In the genomic region with DNA sequence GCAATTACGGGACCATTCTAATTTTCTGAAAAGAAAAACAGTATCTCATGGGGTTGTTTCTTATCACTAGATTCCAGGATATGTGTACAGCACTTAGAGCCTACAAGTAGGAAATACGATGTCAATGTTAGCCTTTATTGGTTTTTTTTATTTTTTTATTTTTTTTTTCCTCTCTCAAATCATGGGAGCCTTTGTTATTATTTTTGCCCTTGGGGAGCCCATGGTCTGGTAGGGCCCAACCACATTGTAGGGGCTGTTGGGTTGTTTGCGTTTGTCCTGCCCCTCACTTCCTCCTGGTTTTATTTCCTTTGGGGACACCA, we compare ENCODE assay signal across 1 cellular context.
TF ChIP-seq lines count a peak whose summit lies in the region.

No MANE protein-coding gene starts in this region.

TF ChIP-seq in HEK293, 187 proteins besides CTCF, POLR2A, EP300 and RAD21 (continued from another document):
- TF ChIP-seq, protein P1, sequence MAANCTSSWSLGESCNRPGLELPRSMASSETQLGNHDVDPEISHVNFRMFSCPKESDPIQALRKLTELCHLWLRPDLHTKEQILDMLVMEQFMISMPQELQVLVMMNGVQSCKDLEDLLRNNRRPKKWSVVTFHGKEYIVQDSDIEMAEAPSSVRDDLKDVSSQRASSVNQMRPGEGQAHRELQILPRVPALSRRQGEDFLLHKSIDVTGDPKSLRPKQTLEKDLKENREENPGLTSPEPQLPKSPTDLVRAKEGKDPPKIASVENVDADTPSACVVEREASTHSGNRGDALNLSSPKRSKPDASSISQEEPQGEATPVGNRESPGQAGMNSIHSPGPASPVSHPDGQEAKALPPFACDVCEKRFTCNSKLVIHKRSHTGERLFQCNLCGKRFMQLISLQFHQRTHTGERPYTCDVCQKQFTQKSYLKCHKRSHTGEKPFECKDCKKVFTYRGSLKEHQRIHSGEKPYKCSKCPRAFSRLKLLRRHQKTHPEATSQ (tag by site-specific recombination; IDR thresholded peaks at IDR 0.05), result no peak
- TF ChIP-seq IKZF3 (tag by site-specific recombination; IDR thresholded peaks at IDR 0.05) (peak; percentile 58; the same call in 1 of the 2 replicates), ZNF596 (tag by site-specific recombination; IDR thresholded peaks at IDR 0.05) (no peak), ZNF335 (tag by site-specific recombination; conservative IDR thresholded peaks at IDR 0.05) (peak; percentile 67), ZNF391 (tag by site-specific recombination; IDR thresholded peaks at IDR 0.05; ENCODE audit: borderline replicate concordance, low read depth) (no peak), ZNF624 (tag by site-specific recombination; IDR thresholded peaks at IDR 0.05) (no peak), ZNF558 (tag by site-specific recombination; IDR thresholded peaks at IDR 0.05) (0 out of 2 replicates have a peak, but pooled peaks have one; percentile 16), TRIM28 (IDR thresholded peaks at IDR 0.05; ENCODE audit: borderline replicate concordance, low read length) (no peak), ZNF140 (tag by site-specific recombination; IDR thresholded peaks at IDR 0.05) (no peak), MZF1 (tag by site-specific recombination; IDR thresholded peaks at IDR 0.05; ENCODE audit: borderline replicate concordance) (no peak), ZXDB (tag by site-specific recombination; IDR thresholded peaks at IDR 0.05) (0 out of 2 replicates have a peak, but pooled peaks have one; percentile 42), MYNN (tag by site-specific recombination; IDR thresholded peaks at IDR 0.05; ENCODE audit: borderline replicate concordance) (no peak), KLF16 (tag by site-specific recombination; IDR thresholded peaks at IDR 0.05) (peak; percentile 12; the same call in 1 of the 2 replicates), ZNF76 (tag by site-specific recombination; IDR thresholded peaks at IDR 0.05; ENCODE audit: borderline replicate concordance, low read depth) (peak; percentile 23; the same call in 1 of the 2 replicates), TCF7L2 (IDR thresholded peaks at IDR 0.05; ENCODE audit: borderline replicate concordance, low read depth, low read length) (no peak)
- TF ChIP-seq, protein P2, sequence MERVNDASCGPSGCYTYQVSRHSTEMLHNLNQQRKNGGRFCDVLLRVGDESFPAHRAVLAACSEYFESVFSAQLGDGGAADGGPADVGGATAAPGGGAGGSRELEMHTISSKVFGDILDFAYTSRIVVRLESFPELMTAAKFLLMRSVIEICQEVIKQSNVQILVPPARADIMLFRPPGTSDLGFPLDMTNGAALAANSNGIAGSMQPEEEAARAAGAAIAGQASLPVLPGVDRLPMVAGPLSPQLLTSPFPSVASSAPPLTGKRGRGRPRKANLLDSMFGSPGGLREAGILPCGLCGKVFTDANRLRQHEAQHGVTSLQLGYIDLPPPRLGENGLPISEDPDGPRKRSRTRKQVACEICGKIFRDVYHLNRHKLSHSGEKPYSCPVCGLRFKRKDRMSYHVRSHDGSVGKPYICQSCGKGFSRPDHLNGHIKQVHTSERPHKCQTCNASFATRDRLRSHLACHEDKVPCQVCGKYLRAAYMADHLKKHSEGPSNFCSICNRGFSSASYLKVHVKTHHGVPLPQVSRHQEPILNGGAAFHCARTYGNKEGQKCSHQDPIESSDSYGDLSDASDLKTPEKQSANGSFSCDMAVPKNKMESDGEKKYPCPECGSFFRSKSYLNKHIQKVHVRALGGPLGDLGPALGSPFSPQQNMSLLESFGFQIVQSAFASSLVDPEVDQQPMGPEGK (tag by site-specific recombination; IDR thresholded peaks at IDR 0.05), result peak; percentile 90
- TF ChIP-seq, protein P3, sequence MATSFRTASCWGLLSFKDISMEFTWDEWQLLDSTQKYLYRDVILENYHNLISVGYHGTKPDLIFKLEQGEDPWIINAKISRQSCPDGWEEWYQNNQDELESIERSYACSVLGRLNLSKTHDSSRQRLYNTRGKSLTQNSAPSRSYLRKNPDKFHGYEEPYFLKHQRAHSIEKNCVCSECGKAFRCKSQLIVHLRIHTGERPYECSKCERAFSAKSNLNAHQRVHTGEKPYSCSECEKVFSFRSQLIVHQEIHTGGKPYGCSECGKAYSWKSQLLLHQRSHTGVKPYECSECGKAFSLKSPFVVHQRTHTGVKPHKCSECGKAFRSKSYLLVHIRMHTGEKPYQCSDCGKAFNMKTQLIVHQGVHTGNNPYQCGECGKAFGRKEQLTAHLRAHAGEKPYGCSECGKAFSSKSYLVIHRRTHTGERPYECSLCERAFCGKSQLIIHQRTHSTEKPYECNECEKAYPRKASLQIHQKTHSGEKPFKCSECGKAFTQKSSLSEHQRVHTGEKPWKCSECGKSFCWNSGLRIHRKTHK (tag by site-specific recombination; IDR thresholded peaks at IDR 0.05), result no peak
- TF ChIP-seq, protein P4, sequence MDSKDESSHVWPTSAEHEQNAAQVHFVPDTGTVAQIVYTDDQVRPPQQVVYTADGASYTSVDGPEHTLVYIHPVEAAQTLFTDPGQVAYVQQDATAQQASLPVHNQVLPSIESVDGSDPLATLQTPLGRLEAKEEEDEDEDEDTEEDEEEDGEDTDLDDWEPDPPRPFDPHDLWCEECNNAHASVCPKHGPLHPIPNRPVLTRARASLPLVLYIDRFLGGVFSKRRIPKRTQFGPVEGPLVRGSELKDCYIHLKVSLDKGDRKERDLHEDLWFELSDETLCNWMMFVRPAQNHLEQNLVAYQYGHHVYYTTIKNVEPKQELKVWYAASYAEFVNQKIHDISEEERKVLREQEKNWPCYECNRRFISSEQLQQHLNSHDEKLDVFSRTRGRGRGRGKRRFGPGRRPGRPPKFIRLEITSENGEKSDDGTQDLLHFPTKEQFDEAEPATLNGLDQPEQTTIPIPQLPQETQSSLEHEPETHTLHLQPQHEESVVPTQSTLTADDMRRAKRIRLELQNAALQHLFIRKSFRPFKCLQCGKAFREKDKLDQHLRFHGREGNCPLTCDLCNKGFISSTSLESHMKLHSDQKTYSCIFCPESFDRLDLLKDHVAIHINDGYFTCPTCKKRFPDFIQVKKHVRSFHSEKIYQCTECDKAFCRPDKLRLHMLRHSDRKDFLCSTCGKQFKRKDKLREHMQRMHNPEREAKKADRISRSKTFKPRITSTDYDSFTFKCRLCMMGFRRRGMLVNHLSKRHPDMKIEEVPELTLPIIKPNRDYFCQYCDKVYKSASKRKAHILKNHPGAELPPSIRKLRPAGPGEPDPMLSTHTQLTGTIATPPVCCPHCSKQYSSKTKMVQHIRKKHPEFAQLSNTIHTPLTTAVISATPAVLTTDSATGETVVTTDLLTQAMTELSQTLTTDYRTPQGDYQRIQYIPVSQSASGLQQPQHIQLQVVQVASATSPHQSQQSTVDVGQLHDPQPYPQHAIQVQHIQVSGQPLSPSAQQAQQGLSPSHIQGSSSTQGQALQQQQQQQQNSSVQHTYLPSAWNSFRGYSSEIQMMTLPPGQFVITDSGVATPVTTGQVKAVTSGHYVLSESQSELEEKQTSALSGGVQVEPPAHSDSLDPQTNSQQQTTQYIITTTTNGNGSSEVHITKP (tag by site-specific recombination; IDR thresholded peaks at IDR 0.05), result peak; percentile 96
- TF ChIP-seq, protein P5, sequence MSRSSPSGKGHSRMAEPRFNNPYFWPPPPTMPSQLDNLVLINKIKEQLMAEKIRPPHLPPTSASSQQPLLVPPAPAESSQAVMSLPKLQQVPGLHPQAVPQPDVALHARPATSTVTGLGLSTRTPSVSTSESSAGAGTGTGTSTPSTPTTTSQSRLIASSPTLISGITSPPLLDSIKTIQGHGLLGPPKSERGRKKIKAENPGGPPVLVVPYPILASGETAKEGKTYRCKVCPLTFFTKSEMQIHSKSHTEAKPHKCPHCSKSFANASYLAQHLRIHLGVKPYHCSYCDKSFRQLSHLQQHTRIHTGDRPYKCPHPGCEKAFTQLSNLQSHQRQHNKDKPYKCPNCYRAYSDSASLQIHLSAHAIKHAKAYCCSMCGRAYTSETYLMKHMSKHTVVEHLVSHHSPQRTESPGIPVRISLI (tag by site-specific recombination; IDR thresholded peaks at IDR 0.05), result peak; percentile 88
- TF ChIP-seq, protein P6, sequence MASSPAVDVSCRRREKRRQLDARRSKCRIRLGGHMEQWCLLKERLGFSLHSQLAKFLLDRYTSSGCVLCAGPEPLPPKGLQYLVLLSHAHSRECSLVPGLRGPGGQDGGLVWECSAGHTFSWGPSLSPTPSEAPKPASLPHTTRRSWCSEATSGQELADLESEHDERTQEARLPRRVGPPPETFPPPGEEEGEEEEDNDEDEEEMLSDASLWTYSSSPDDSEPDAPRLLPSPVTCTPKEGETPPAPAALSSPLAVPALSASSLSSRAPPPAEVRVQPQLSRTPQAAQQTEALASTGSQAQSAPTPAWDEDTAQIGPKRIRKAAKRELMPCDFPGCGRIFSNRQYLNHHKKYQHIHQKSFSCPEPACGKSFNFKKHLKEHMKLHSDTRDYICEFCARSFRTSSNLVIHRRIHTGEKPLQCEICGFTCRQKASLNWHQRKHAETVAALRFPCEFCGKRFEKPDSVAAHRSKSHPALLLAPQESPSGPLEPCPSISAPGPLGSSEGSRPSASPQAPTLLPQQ (tag by site-specific recombination; IDR thresholded peaks at IDR 0.05), result 0 out of 2 replicates have a peak, but pooled peaks have one; percentile 16
